In genomic region chr16:72878301-72879269, GRCh38 we compare ENCODE assay signal across 10 cellular contexts.
DNase-seq lines count a peak whose midpoint lies in the region; ATAC-seq and TF ChIP-seq lines count a peak whose summit lies in the region.
"Had no signal": no experiment of that assay in that cellular context is flagged by ENCODE, and none has a peak within 500 bp of the region (broad histone marks: within the 10 kb centered on the region; RNA-seq: fewer than 3 reads in every experiment).

No MANE protein-coding gene starts in this region.

- no peak for TF ChIP-seq POLR2A in gastrocnemius medialis (IDR thresholded peaks at IDR 0.05)

- H3K36me3 Mint-ChIP-seq in activated naive CD4-positive, alpha-beta T cell treated with anti-CD3 and anti-CD28 coated beads for 36 hours (ENCODE audit: low read depth), result no peaks in the 10 kb centered on the region

- H3K27me3 ChIP-seq in adipocyte (replicated peaks; ENCODE audit: control insufficient read depth, insufficient read depth, low read length) (no peaks in the 10 kb centered on the region), gastrocnemius medialis (no peaks in the 10 kb centered on the region)

- ATAC-seq in left cardiac atrium, result peak; percentile 21 to 51
- ATAC-seq in gastrocnemius medialis, result peak in 1 of 2 donors; percentile 47
- ATAC-seq in GM18909 (IDR thresholded peaks at IDR 0.05; ENCODE audit: poor library complexity, unreplicated experiment), result no peak

- no peak for TF ChIP-seq CTCF in gastrocnemius medialis (IDR thresholded peaks at IDR 0.05 in 4 of 5, conservative IDR thresholded peaks at IDR 0.05 in 1 of 5)
- no peak for TF ChIP-seq CTCF in GM10266 (IDR thresholded peaks at IDR 0.05; ENCODE audit: control insufficient read depth, insufficient read depth, low read depth, missing control alignments)

- H3K27ac Mint-ChIP-seq in activated naive CD4-positive, alpha-beta T cell treated with anti-CD3 and anti-CD28 coated beads for 36 hours, result no peak overlapping the region

- H3K4me1 ChIP-seq in adipocyte (ENCODE audit: control insufficient read depth, insufficient read depth, low read length) (peaks cover 41% of the 10 kb centered on the region), gastrocnemius medialis (peaks cover 41 to 42% of the 10 kb centered on the region in 2 donors)

- no peak overlapping the region for H3K4me3 ChIP-seq in adipocyte (ENCODE audit: low read length)
- H3K4me3 ChIP-seq in gastrocnemius medialis, result no peak overlapping the region

- intact Hi-C loops in left cardiac atrium (cut with DNase I), result no loop called here
- intact Hi-C loops in gastrocnemius medialis (cut with DNase I; ENCODE audit: low total_unique reads), result loop anchor here (5.0 kb wide), 1 partner anchor 46 kb away; no protein-coding TSS in a partner anchor
- intact Hi-C loops in activated naive CD4-positive, alpha-beta T cell treated with anti-CD3 and anti-CD28 coated beads for 36 hours (cut with micrococcal nuclease), result no loop called here

- H3K9me3 ChIP-seq in adipocyte (ENCODE audit: control insufficient read depth, low read length) (no peaks in the 10 kb centered on the region), gastrocnemius medialis (no peaks in the 10 kb centered on the region)

- peaks cover 5% of the 10 kb centered on the region for H3K4me1 Mint-ChIP-seq in activated naive CD4-positive, alpha-beta T cell treated with anti-CD3 and anti-CD28 coated beads for 36 hours (ENCODE audit: low read depth)

- peak overlapping the region; percentile 50 to 62 (median 59) for H3K27ac ChIP-seq in gastrocnemius medialis

- CTCF ChIA-PET in activated naive CD4-positive, alpha-beta T cell treated with anti-CD3 and anti-CD28 coated beads for 36 hours (lab: Charles Lee), result no interaction called here

- peaks cover 9% of the 10 kb centered on the region for H3K27me3 Mint-ChIP-seq in activated naive CD4-positive, alpha-beta T cell treated with anti-CD3 and anti-CD28 coated beads for 36 hours (ENCODE audit: low read depth)

- in situ Hi-C loops in gastrocnemius medialis (cut with MboI; ENCODE audit: low sequenced_read_pairs in 4 of 4), result no loop called here

- H3K36me3 ChIP-seq in adipocyte (ENCODE audit: control insufficient read depth, insufficient read depth, low read length, severe bottlenecking) (no peaks in the 10 kb centered on the region), gastrocnemius medialis (no peaks in the 10 kb centered on the region)

- no peak overlapping the region for H3K4me3 Mint-ChIP-seq in activated naive CD4-positive, alpha-beta T cell treated with anti-CD3 and anti-CD28 coated beads for 36 hours

- H3K9me3 Mint-ChIP-seq in activated naive CD4-positive, alpha-beta T cell treated with anti-CD3 and anti-CD28 coated beads for 36 hours, result no peaks in the 10 kb centered on the region

- H3K9ac ChIP-seq in adipocyte (ENCODE audit: low read length), result no peak overlapping the region

- DNase-seq in ELR (ENCODE audit: low read depth) (peak; percentile 62), adipocyte (ENCODE audit: low read depth) (peak; percentile 21), left cardiac atrium (no peak), gastrocnemius medialis (no peak), HUDEP-2 (lab: John Stamatoyannopoulos, UW; ENCODE audit: unreplicated experiment in 76 of 76) (no peak), GM10266 (ENCODE audit: extremely low spot score) (no peak)
- DNase-seq in activated naive CD4-positive, alpha-beta T cell treated with anti-CD3 and anti-CD28 coated beads for 36 hours, result no peak
- DNase-seq: activated CD4-positive, alpha-beta T cell treated with anti-CD3 and anti-CD28 coated beads, Interleukin-2, amount 50 U/mL, for 48 hours; NCI-H526 had no signal

Comparison
In these comparisons a context has a peak if more than half of its experiments do, and no peak if none do; other contexts are left out.
1. DNase-seq: peak in ELR (single experiment) and adipocyte (single experiment); none in left cardiac atrium (single experiment), gastrocnemius medialis (0 of 2), HUDEP-2 (0 of 76), activated naive CD4-positive, alpha-beta T cell treated with anti-CD3 and anti-CD28 coated beads for 36 hours (single experiment) and GM10266 (single experiment).